1 cellular context compared by ENCODE assay signal in genomic region chr12:47820631-47821345, GRCh38.
TF ChIP-seq lines count a peak whose summit lies in the region.

No MANE protein-coding gene starts in this region.

TF ChIP-seq in SK-N-SH, 30 proteins besides CTCF, POLR2A, EP300 and RAD21 (continued from another document):
- TF ChIP-seq, protein P1, sequence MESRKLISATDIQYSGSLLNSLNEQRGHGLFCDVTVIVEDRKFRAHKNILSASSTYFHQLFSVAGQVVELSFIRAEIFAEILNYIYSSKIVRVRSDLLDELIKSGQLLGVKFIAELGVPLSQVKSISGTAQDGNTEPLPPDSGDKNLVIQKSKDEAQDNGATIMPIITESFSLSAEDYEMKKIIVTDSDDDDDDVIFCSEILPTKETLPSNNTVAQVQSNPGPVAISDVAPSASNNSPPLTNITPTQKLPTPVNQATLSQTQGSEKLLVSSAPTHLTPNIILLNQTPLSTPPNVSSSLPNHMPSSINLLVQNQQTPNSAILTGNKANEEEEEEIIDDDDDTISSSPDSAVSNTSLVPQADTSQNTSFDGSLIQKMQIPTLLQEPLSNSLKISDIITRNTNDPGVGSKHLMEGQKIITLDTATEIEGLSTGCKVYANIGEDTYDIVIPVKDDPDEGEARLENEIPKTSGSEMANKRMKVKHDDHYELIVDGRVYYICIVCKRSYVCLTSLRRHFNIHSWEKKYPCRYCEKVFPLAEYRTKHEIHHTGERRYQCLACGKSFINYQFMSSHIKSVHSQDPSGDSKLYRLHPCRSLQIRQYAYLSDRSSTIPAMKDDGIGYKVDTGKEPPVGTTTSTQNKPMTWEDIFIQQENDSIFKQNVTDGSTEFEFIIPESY (IDR thresholded peaks at IDR 0.05; ENCODE audit: borderline replicate concordance, low read depth) = 0 out of 2 replicates have a peak, but pooled peaks have one; percentile 57
- TF ChIP-seq TCF12 (IDR thresholded peaks at IDR 0.05) = peak; percentile 80
- TF ChIP-seq RCOR1 (IDR thresholded peaks at IDR 0.05; ENCODE audit: low read length) = no peak; the same call in 1 of the 2 replicates
- no peak for TF ChIP-seq USF1 (IDR thresholded peaks at IDR 0.05; ENCODE audit: borderline replicate concordance, low read depth)
- TF ChIP-seq, protein P2, sequence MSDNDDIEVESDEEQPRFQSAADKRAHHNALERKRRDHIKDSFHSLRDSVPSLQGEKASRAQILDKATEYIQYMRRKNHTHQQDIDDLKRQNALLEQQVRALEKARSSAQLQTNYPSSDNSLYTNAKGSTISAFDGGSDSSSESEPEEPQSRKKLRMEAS (IDR thresholded peaks at IDR 0.05; ENCODE audit: low read depth) = no peak; the same call in 1 of the 2 replicates
- no peak for TF ChIP-seq FOXM1 (IDR thresholded peaks at IDR 0.05; ENCODE audit: low read depth)
- TF ChIP-seq IRF3 (IDR thresholded peaks at IDR 0.05; ENCODE audit: low read depth, low read length) = no peak
- TF ChIP-seq, protein P3, sequence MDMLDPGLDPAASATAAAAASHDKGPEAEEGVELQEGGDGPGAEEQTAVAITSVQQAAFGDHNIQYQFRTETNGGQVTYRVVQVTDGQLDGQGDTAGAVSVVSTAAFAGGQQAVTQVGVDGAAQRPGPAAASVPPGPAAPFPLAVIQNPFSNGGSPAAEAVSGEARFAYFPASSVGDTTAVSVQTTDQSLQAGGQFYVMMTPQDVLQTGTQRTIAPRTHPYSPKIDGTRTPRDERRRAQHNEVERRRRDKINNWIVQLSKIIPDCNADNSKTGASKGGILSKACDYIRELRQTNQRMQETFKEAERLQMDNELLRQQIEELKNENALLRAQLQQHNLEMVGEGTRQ (IDR thresholded peaks at IDR 0.05; ENCODE audit: borderline replicate concordance, low read depth, low read length) = no peak
- no peak for TF ChIP-seq CHD2 (IDR thresholded peaks at IDR 0.05; ENCODE audit: low read length, partially characterized antibody)
- TF ChIP-seq SMC3 (IDR thresholded peaks at IDR 0.05; ENCODE audit: low read depth, low read length) = no peak
- TF ChIP-seq MXI1 (IDR thresholded peaks at IDR 0.05; ENCODE audit: low read depth, low read length) = no peak
- TF ChIP-seq REST (IDR thresholded peaks at IDR 0.05; ENCODE audit: low read depth, low read length) = 0 out of 2 replicates have a peak, but pooled peaks have one; percentile 16
- TF ChIP-seq ELF1 (IDR thresholded peaks at IDR 0.05) = no peak
- TF ChIP-seq GABPA (IDR thresholded peaks at IDR 0.05; ENCODE audit: low read depth) = no peak
- no peak for TF ChIP-seq RXRA (IDR thresholded peaks at IDR 0.05; ENCODE audit: borderline replicate concordance, low read depth)
- no peak for TF ChIP-seq FOXJ3 (CRISPR knock-in tag; IDR thresholded peaks at IDR 0.05)
- no peak for TF ChIP-seq GATA2 (CRISPR knock-in tag; IDR thresholded peaks at IDR 0.05)
- no peak for TF ChIP-seq RFX5 (IDR thresholded peaks at IDR 0.05; ENCODE audit: low read length)
- no peak for TF ChIP-seq NRF1 (IDR thresholded peaks at IDR 0.05; ENCODE audit: low read depth, low read length)
